14 cellular contexts compared by ENCODE assay signal in the genomic region with DNA sequence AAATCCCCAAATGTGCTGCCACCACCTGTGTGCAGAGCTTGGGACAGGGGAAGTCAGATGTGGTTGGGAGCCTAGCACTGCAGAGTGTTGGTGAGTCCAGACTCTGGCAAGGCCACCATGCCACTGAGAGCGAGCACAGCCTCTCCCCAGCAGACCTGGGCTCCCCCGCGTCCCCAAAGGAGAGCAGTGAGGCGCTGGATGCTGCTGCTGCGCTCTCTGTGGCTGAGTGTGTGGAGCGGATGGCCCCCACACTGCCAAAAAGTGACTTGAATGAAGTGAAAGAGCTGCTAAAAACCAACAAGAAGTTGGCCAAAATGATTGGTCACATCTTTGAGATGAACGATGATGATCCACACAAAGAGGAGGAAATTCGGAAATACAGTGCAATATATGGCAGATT.
"Had no signal": no experiment of that assay in that cellular context is flagged by ENCODE, and none has a peak within 500 bp of the region (broad histone marks: within the 10 kb centered on the region; RNA-seq: fewer than 3 reads in every experiment).

No MANE protein-coding gene starts in this region.

- DNase-seq: activated CD4-positive, alpha-beta T cell treated with anti-CD3 and anti-CD28 coated beads, Interleukin-2, amount 50 U/mL, for 4 hours; activated CD4-positive, CD25-positive, alpha-beta regulatory T cell treated with anti-CD3 and anti-CD28 coated beads, Interleukin-2, amount 50 U/mL, for 72 hours; activated naive CD4-positive, alpha-beta T cell treated with anti-CD3 and anti-CD28 coated beads, Interleukin-2, amount 10 ng/mL, durations not matched to agents 7 days and 5 days; activated naive CD8-positive, alpha-beta T cell treated with anti-CD3 and anti-CD28 coated beads, Interleukin-2, amount 50 U/mL, for 24 hours; midbrain; nephron progenitor cell; retina; stimulated activated CD4-positive, alpha-beta T cell treated with anti-CD3 and anti-CD28 coated beads, Interleukin-1b, Interleukin-23, amount 100 ng/mL, for 48 hours; stimulated activated CD8-positive, alpha-beta memory T cell treated with anti-CD3 and anti-CD28 coated beads, Interleukin-4, amount 100 ng/mL, for 48 hours; stimulated activated naive CD4-positive, alpha-beta T cell treated with Interleukin-2 at 50 U/mL for 16 hours; thyroid gland had no signal

- H3K36me3 ChIP-seq: thyroid gland had no signal

- FAIRE-seq: keratinocyte had no signal

- H3K27me3 ChIP-seq: thyroid gland had no signal

- H3K9me3 ChIP-seq: thyroid gland had no signal

- H3K27ac ChIP-seq: coronary artery, thyroid gland, VCaP had no signal

- H3K4me3 ChIP-seq: thyroid gland had no signal
